ENCODE assay signal across 18 cellular contexts in the genomic region with DNA sequence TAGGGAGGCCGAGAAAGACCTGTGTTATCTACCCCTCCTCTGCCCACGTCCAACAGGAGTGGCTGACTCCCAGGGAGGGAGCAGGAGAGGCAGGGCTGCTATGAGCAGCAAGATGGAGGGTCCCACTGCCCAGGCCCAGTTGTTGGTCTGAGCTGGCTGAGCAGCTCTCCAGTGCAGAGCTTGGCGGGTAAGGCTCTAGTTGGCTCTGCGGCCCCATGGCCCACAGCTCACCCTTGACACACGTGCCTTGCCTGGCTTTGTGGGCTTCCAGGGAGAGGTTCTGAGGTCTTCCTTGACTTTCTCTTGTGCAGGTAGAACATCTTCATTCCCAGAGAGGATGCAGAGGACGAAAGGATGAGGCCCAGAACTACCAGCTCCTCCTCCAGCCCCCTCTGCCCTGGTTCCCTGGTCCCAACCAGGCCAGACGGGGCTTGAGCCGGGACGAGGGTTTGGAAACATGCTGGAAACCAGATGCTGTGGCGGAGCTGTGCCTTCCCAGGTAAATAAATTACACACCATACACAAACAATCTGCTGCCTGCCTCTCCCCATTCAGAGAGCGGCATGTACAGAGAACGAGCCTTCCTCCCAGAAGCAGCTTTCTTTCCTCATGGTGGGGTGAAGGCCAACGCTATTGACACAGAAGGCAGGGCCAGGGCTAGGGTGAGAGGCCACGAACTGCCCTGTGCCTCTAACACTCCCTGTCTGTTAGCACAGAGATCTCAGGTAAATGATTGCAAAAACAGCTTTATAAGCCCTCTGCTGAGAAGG. TPM values are rescaled to one million over a fixed set of nuclear protein-coding genes. Genes with fewer than 3 reads are reported as not detected.
DNase-seq lines count a peak whose midpoint lies in the region; ATAC-seq and TF ChIP-seq lines count a peak whose summit lies in the region.
"Had no signal": no experiment of that assay in that cellular context is flagged by ENCODE, and none has a peak within 500 bp of the region (broad histone marks: within the 10 kb centered on the region; RNA-seq: fewer than 3 reads in every experiment).

No MANE protein-coding gene starts in this region.

- POLR2A ChIA-PET in PC-3 (lab: Charles Lee; ENCODE audit: unreplicated experiment): no interaction called here

- no peaks in the 10 kb centered on the region for H3F3A ChIP-seq in GM23338 (replicated peaks; ENCODE audit: low read depth)
- H3F3A ChIP-seq in PC-3 (ENCODE audit: low read length, unreplicated experiment): no peaks in the 10 kb centered on the region

- no peak for ATAC-seq in GM23338
- no peak for ATAC-seq in GM21529 (IDR thresholded peaks at IDR 0.05; ENCODE audit: unreplicated experiment)
- ATAC-seq in PC-3: no peak

- CTCF ChIA-PET in PC-3 (lab: Charles Lee): no interaction called here

- H3K27me3 Mint-ChIP-seq in progenitor cell of endocrine pancreas: peaks cover 22% of the 10 kb centered on the region
- peaks cover 7% of the 10 kb centered on the region for H3K27me3 Mint-ChIP-seq in GM23338 (ENCODE audit: insufficient read depth, low read depth, poor library complexity)

- H3K79me2 ChIP-seq in GM23338 (replicated peaks; ENCODE audit: insufficient read depth): no peaks in the 10 kb centered on the region
- no peaks in the 10 kb centered on the region for H3K79me2 ChIP-seq in PC-3 (ENCODE audit: low read length)

- no peak overlapping the region for H3K4me3 ChIP-seq in GM23338
- H3K4me3 ChIP-seq in PC-3 (ENCODE audit: low read length): no peak overlapping the region

- H3K27ac Mint-ChIP-seq in progenitor cell of endocrine pancreas: peak overlapping the region; percentile 40
- no peak overlapping the region for H3K27ac Mint-ChIP-seq in GM23338
- H3K27ac Mint-ChIP-seq: HFFc6 had no signal

- H3K9me2 ChIP-seq in GM23338 (ENCODE audit: insufficient read depth) (no peaks in the 10 kb centered on the region), PC-3 (replicated peaks; ENCODE audit: low read length) (no peaks in the 10 kb centered on the region)

- TF ChIP-seq CTCF in progenitor cell of endocrine pancreas (IDR thresholded peaks at IDR 0.05; ENCODE audit: unreplicated experiment): no peak
- TF ChIP-seq CTCF in GM23338 (conservative IDR thresholded peaks at IDR 0.05; ENCODE audit: low read depth in 2 of 2): no peak
- TF ChIP-seq CTCF in PC-3 (conservative IDR thresholded peaks at IDR 0.05; ENCODE audit: low read depth, low read length): no peak

- H3K36me3 ChIP-seq in GM23338 (ENCODE audit: insufficient read depth) (no peaks in the 10 kb centered on the region), PC-3 (ENCODE audit: low read depth, low read length) (no peaks in the 10 kb centered on the region)

- peak; percentile 6 for DNase-seq in SIG-M5 treated with dmso at 0.1 percent for 504 hours (lab: John Stamatoyannopoulos, UW; ENCODE audit: unreplicated experiment)
- no peak for DNase-seq in SIG-M5 (lab: John Stamatoyannopoulos, UW)
- no peak for DNase-seq in progenitor cell of endocrine pancreas (ENCODE audit: low spot score, unreplicated experiment)
- no peak for DNase-seq in GM23338 (ENCODE audit: low spot score)
- no peak for DNase-seq in middle frontal gyrus (ENCODE audit: extremely low spot score, low spot score)
- DNase-seq in PC-3: no peak
- DNase-seq: HFFc6, NCI-H1092 treated with DMSO at 0.1 percent for 48 hours, NCI-H1694, SHP77 had no signal

- no peaks in the 10 kb centered on the region for H3K27me3 ChIP-seq in layer of hippocampus (ENCODE audit: control insufficient read depth, insufficient read depth, low read length)
- H3K27me3 ChIP-seq in GM23338 (ENCODE audit: insufficient read depth): no peaks in the 10 kb centered on the region
- peaks cover 95% of the 10 kb centered on the region for H3K27me3 ChIP-seq in PC-3 (ENCODE audit: low read length)

- intact Hi-C loops in PC-3 (cut with micrococcal nuclease): no loop called here

- H3K27ac ChIP-seq in layer of hippocampus (ENCODE audit: low read depth, low read length): peak overlapping the region; percentile 55
- H3K27ac ChIP-seq in GM23338 (ENCODE audit: low read depth): no peak overlapping the region
- no peak overlapping the region for H3K27ac ChIP-seq in PC-3 (ENCODE audit: low read length)
- H3K27ac ChIP-seq: HL-60, KMS-11 had no signal

- H3K4me1 ChIP-seq in GM23338 (ENCODE audit: insufficient read depth) (no peaks in the 10 kb centered on the region; the same call in 1 of the 2 replicates), PC-3 (ENCODE audit: insufficient read depth, low read length) (no peaks in the 10 kb centered on the region)

- peaks cover 25% of the 10 kb centered on the region for H3K4me1 Mint-ChIP-seq in progenitor cell of endocrine pancreas (ENCODE audit: low read depth)
- H3K4me1 Mint-ChIP-seq in GM23338: peaks cover 14% of the 10 kb centered on the region

- H3K4me3 Mint-ChIP-seq in progenitor cell of endocrine pancreas (ENCODE audit: low read depth) (no peak overlapping the region), GM23338 (no peak overlapping the region)
- H3K4me3 Mint-ChIP-seq: HFFc6 had no signal

- no peaks in the 10 kb centered on the region for H4K20me1 ChIP-seq in GM23338 (replicated peaks; ENCODE audit: insufficient read depth)
- H4K20me1 ChIP-seq in PC-3 (ENCODE audit: low read length): no peaks in the 10 kb centered on the region

- H2AFZ ChIP-seq in GM23338: no peak overlapping the region
- no peak overlapping the region for H2AFZ ChIP-seq in PC-3 (ENCODE audit: low read length)

- H3K9ac ChIP-seq in PC-3 (ENCODE audit: low read length): no peak overlapping the region
- H3K9ac ChIP-seq: KMS-11 had no signal

- no peak overlapping the region for H3K4me2 ChIP-seq in GM23338
- no peak overlapping the region for H3K4me2 ChIP-seq in PC-3 (ENCODE audit: low read length)
- H3K4me2 ChIP-seq: KMS-11 had no signal

- no peaks in the 10 kb centered on the region for H3K9me3 ChIP-seq in PC-3 (ENCODE audit: low read length)

- BruUV-seq in PC-3 (replicated peaks; lab: Mats Ljungman, UMichigan): no TSS peak

- H3K9me3 Mint-ChIP-seq in progenitor cell of endocrine pancreas (ENCODE audit: low read depth): no peaks in the 10 kb centered on the region
- H3K9me3 Mint-ChIP-seq in GM23338: no peaks in the 10 kb centered on the region
- H3K9me3 Mint-ChIP-seq: HFFc6 had no signal

- no peaks in the 10 kb centered on the region for H3K36me3 Mint-ChIP-seq in progenitor cell of endocrine pancreas (ENCODE audit: insufficient read depth)
- H3K36me3 Mint-ChIP-seq in GM23338 (ENCODE audit: low read depth): no peaks in the 10 kb centered on the region

TF ChIP-seq in GM23338, 12 proteins besides CTCF, POLR2A, EP300 and RAD21 (continues in another document):
- TF ChIP-seq, protein P1, sequence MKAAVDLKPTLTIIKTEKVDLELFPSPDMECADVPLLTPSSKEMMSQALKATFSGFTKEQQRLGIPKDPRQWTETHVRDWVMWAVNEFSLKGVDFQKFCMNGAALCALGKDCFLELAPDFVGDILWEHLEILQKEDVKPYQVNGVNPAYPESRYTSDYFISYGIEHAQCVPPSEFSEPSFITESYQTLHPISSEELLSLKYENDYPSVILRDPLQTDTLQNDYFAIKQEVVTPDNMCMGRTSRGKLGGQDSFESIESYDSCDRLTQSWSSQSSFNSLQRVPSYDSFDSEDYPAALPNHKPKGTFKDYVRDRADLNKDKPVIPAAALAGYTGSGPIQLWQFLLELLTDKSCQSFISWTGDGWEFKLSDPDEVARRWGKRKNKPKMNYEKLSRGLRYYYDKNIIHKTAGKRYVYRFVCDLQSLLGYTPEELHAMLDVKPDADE (IDR thresholded peaks at IDR 0.05): no peak
- no peak for TF ChIP-seq JUNB (IDR thresholded peaks at IDR 0.05; ENCODE audit: unreplicated experiment)
- TF ChIP-seq NANOG (IDR thresholded peaks at IDR 0.05; ENCODE audit: borderline replicate concordance): no peak
- no peak for TF ChIP-seq CREB1 (CRISPR knock-in tag; IDR thresholded peaks at IDR 0.05; ENCODE audit: low read depth)
- no peak for TF ChIP-seq STAT1 (IDR thresholded peaks at IDR 0.05; ENCODE audit: unreplicated experiment)
- TF ChIP-seq ZNF114 (CRISPR knock-in tag; IDR thresholded peaks at IDR 0.05): no peak
- TF ChIP-seq, protein P2, sequence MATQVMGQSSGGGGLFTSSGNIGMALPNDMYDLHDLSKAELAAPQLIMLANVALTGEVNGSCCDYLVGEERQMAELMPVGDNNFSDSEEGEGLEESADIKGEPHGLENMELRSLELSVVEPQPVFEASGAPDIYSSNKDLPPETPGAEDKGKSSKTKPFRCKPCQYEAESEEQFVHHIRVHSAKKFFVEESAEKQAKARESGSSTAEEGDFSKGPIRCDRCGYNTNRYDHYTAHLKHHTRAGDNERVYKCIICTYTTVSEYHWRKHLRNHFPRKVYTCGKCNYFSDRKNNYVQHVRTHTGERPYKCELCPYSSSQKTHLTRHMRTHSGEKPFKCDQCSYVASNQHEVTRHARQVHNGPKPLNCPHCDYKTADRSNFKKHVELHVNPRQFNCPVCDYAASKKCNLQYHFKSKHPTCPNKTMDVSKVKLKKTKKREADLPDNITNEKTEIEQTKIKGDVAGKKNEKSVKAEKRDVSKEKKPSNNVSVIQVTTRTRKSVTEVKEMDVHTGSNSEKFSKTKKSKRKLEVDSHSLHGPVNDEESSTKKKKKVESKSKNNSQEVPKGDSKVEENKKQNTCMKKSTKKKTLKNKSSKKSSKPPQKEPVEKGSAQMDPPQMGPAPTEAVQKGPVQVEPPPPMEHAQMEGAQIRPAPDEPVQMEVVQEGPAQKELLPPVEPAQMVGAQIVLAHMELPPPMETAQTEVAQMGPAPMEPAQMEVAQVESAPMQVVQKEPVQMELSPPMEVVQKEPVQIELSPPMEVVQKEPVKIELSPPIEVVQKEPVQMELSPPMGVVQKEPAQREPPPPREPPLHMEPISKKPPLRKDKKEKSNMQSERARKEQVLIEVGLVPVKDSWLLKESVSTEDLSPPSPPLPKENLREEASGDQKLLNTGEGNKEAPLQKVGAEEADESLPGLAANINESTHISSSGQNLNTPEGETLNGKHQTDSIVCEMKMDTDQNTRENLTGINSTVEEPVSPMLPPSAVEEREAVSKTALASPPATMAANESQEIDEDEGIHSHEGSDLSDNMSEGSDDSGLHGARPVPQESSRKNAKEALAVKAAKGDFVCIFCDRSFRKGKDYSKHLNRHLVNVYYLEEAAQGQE (IDR thresholded peaks at IDR 0.05; ENCODE audit: unreplicated experiment): no peak
- no peak for TF ChIP-seq EZH2phosphoT487 (IDR thresholded peaks at IDR 0.05; ENCODE audit: unreplicated experiment)
- TF ChIP-seq POLR2AphosphoS5 (IDR thresholded peaks at IDR 0.05; ENCODE audit: low read depth): no peak

RNA-seq across cellular contexts. Expression of gene DSCAML1, which starts 48.1 kb away (rescaled TPM):
- total RNA-seq in progenitor cell of endocrine pancreas (2.1 and 2.7 TPM in 2 replicates), PC-3 (2014; rRNA removed) (not detected in 2 replicates)
- total RNA-seq in GM23338 (2014; rRNA removed; shearing (Covaris generic)): 0.17 and 0.19 TPM in 2 replicates
- polyA plus RNA-seq in GM23338 (2016; fragmentation: Nextera tagmentation; extraction: Ambion mirVana): 0.28 TPM in 1 of 2 replicates, not detected in the other
- total RNA-seq: A172, H4, HFFc6, MCF 10A, NCI-H460 had no signal
